In the genomic region with DNA sequence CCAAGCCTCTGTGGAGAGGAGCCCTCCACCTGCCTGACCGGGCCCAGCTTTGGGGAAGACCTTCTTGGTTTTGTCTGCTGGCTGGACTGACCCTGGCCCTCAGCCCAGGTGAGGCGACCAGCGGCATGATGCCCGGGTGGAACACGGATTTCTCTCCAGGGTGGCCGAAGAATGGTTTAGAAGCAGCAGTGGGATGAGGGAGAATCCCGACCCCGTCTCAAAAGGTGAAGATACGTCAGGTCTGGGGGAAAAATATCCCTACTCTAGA, we compare ENCODE assay signal across 8 cellular contexts. TPM values are rescaled to one million over a fixed set of nuclear protein-coding genes. Genes with fewer than 3 reads are reported as not detected.
A peak's percentile ranks its signal among the peaks of the same experiment; 100 is the strongest.
DNase-seq lines count a peak whose midpoint lies in the region; ATAC-seq, FAIRE-seq and TF ChIP-seq lines count a peak whose summit lies in the region.

No MANE protein-coding gene starts in this region.

- no peaks in the 10 kb centered on the region for H3K9me3 Mint-ChIP-seq in chondrocyte (ENCODE audit: low read depth)
- H3K9me3 Mint-ChIP-seq in naive thymus-derived CD4-positive, alpha-beta T cell: no peaks in the 10 kb centered on the region

- peak overlapping the region; percentile 88 for H3K4me3 ChIP-seq in BE2C (ENCODE audit: low read depth, low read length)
- peak overlapping the region; percentile 76 for H3K4me3 ChIP-seq in HUES6 (ENCODE audit: low read depth, low read length)
- H3K4me3 ChIP-seq in naive thymus-derived CD4-positive, alpha-beta T cell (ENCODE audit: low read length): peak overlapping the region; percentile 69

- H3K4me1 ChIP-seq in BE2C (peaks cover 3% of the 10 kb centered on the region), HUES6 (ENCODE audit: control insufficient read depth, insufficient read depth, low read length) (peaks cover 14% of the 10 kb centered on the region)
- peaks cover 5 to 9% of the 10 kb centered on the region in 2 donors for H3K4me1 ChIP-seq in naive thymus-derived CD4-positive, alpha-beta T cell (ENCODE audit: control insufficient read depth in 2 of 2, insufficient read depth in 2 of 2, low read length in 2 of 2)

- no peaks in the 10 kb centered on the region for H3K27me3 ChIP-seq in BE2C
- H3K27me3 ChIP-seq in HUES6 (ENCODE audit: control insufficient read depth, insufficient read depth, low read length): no peaks in the 10 kb centered on the region
- H3K27me3 ChIP-seq in naive thymus-derived CD4-positive, alpha-beta T cell (ENCODE audit: control insufficient read depth in 2 of 2, insufficient read depth in 2 of 2, low read length in 2 of 2): no peaks in the 10 kb centered on the region

- CTCF ChIA-PET in naive thymus-derived CD4-positive, alpha-beta T cell (lab: Charles Lee): no interaction called here
- CTCF ChIA-PET in GM10248 (lab: Yijun Ruan, JAX): no interaction called here

- POLR2A ChIA-PET in naive thymus-derived CD4-positive, alpha-beta T cell (lab: Charles Lee): no interaction called here
- POLR2A ChIA-PET in GM10248 (lab: Yijun Ruan, JAX): no interaction called here

- no peak overlapping the region; the same call in 1 of the 2 replicates for H3K27ac ChIP-seq in HUES6 (ENCODE audit: low read depth, low read length)
- H3K27ac ChIP-seq in naive thymus-derived CD4-positive, alpha-beta T cell (ENCODE audit: low read depth, low read length): peak overlapping the region; percentile 86

- H3K36me3 ChIP-seq in BE2C (no peaks in the 10 kb centered on the region), HUES6 (ENCODE audit: control insufficient read depth, insufficient read depth, low read length) (no peaks in the 10 kb centered on the region)
- H3K36me3 ChIP-seq in naive thymus-derived CD4-positive, alpha-beta T cell (ENCODE audit: control insufficient read depth in 2 of 3, insufficient read depth in 3 of 3, low read length in 3 of 3): no peaks in the 10 kb centered on the region

- H3K4me3 Mint-ChIP-seq in chondrocyte (ENCODE audit: unreplicated experiment): peak overlapping the region; percentile 90
- H3K4me3 Mint-ChIP-seq in naive thymus-derived CD4-positive, alpha-beta T cell: peak overlapping the region; percentile 87 to 94 (median 90)

- ATAC-seq in naive thymus-derived CD4-positive, alpha-beta T cell: no peak

- H3K9ac ChIP-seq in HUES6 (ENCODE audit: low read length): peak overlapping the region; percentile 92

- H3K36me3 Mint-ChIP-seq in chondrocyte (ENCODE audit: low read depth): no peaks in the 10 kb centered on the region
- H3K36me3 Mint-ChIP-seq in naive thymus-derived CD4-positive, alpha-beta T cell: peaks cover 0 to 8% (median 0%) of the 10 kb centered on the region in 5 donors

- FAIRE-seq in D721Med (lab: Jason Lieb, UNC): no peak

- H3K4me1 Mint-ChIP-seq in chondrocyte (ENCODE audit: low read depth): peaks cover 17% of the 10 kb centered on the region
- H3K4me1 Mint-ChIP-seq in naive thymus-derived CD4-positive, alpha-beta T cell: peaks cover 11 to 34% (median 19%) of the 10 kb centered on the region in 7 donors

- intact Hi-C loops in naive thymus-derived CD4-positive, alpha-beta T cell (cut with micrococcal nuclease): no loop called here

- no peaks in the 10 kb centered on the region for H3K27me3 Mint-ChIP-seq in chondrocyte (ENCODE audit: low read depth)
- H3K27me3 Mint-ChIP-seq in naive thymus-derived CD4-positive, alpha-beta T cell: no peaks in the 10 kb centered on the region

- TF ChIP-seq CTCF in BE2C (IDR thresholded peaks at IDR 0.05; ENCODE audit: low read depth, low read length): no peak
- no peak for TF ChIP-seq CTCF in chondrocyte (IDR thresholded peaks at IDR 0.05)
- TF ChIP-seq CTCF in GM10248 (IDR thresholded peaks at IDR 0.05; ENCODE audit: control extremely low read depth, extremely low read depth, low read depth, missing control alignments): no peak
- TF ChIP-seq CTCF in D721Med (IDR thresholded peaks at IDR 0.05; ENCODE audit: insufficient read depth, missing control alignments): no peak

- H3K27ac Mint-ChIP-seq in chondrocyte (ENCODE audit: unreplicated experiment): peak overlapping the region; percentile 85
- peak overlapping the region; percentile 83 to 96 (median 92) for H3K27ac Mint-ChIP-seq in naive thymus-derived CD4-positive, alpha-beta T cell

- H3K9me3 ChIP-seq in BE2C (no peaks in the 10 kb centered on the region), HUES6 (ENCODE audit: control insufficient read depth, insufficient read depth, low read depth, low read length) (no peaks in the 10 kb centered on the region)
- no peaks in the 10 kb centered on the region for H3K9me3 ChIP-seq in naive thymus-derived CD4-positive, alpha-beta T cell (ENCODE audit: control insufficient read depth in 2 of 3, low read length in 3 of 3)

- no peak for DNase-seq in BE2C
- DNase-seq in chondrocyte (ENCODE audit: low spot score): no peak
- no peak for DNase-seq in naive thymus-derived CD4-positive, alpha-beta T cell
- no peak for DNase-seq in NK-92 (lab: John Stamatoyannopoulos, UW; ENCODE audit: unreplicated experiment)
- DNase-seq in GM10248 (ENCODE audit: extremely low spot score): no peak
- DNase-seq in DMS53 (lab: John Stamatoyannopoulos, UW): no peak
- DNase-seq in D721Med (ENCODE audit: insufficient read length, low spot score): no peak

RNA-seq across cellular contexts. Expression of a gene that starts 15.7 kb away (rescaled TPM):
- 3.3 TPM for polyA plus RNA-seq in BE2C (2012; ENCODE audit: insufficient read depth, insufficient read length, low read depth)
- 2.1 to 2.8 TPM (median 2.6 TPM) in 3 replicates for total RNA-seq in chondrocyte
- total RNA-seq in naive thymus-derived CD4-positive, alpha-beta T cell: 10 to 100 TPM in 1 of 5 experiments, 1 to 10 TPM in 4; 3.5 to 11.3 (median 5.5) TPM
- 1 to 10 TPM; 2.1 TPM for polyA plus RNA-seq in naive thymus-derived CD4-positive, alpha-beta T cell

RNA-seq across cellular contexts. Expression of a gene that starts 21.1 kb away (rescaled TPM):
- 185 TPM for polyA plus RNA-seq in BE2C (2012; ENCODE audit: insufficient read depth, insufficient read length, low read depth)
- total RNA-seq in chondrocyte: 143 to 158 TPM (median 156 TPM) in 3 replicates
- 100 to 1,000 TPM in 1 of 5 experiments, 10 to 100 TPM in 4; 70.4 to 131 (median 88.9) TPM for total RNA-seq in naive thymus-derived CD4-positive, alpha-beta T cell
- polyA plus RNA-seq in naive thymus-derived CD4-positive, alpha-beta T cell: 10 to 100 TPM in 1 of 2 donors, 1 to 10 TPM in 1; 6.8 to 12.3 TPM

RNA-seq across cellular contexts. Expression of a gene that starts 48.5 kb away (rescaled TPM):
- 3.4 TPM for polyA plus RNA-seq in BE2C (2012; ENCODE audit: insufficient read depth, insufficient read length, low read depth)
- total RNA-seq in chondrocyte: 31.7 to 39.6 TPM (median 39.2 TPM) in 3 replicates
- 1 to 10 TPM in 4 of 5 experiments, under 1 TPM in 1; 1.00 to 4.1 (median 2.5) TPM for total RNA-seq in naive thymus-derived CD4-positive, alpha-beta T cell
- polyA plus RNA-seq in naive thymus-derived CD4-positive, alpha-beta T cell: under 1 TPM; 0.05 TPM
